Comparison of ENCODE assay signal across 23 cellular contexts in genomic region chr7:27438878-27439589, GRCh38.
"Had no signal": no experiment of that assay in that cellular context is flagged by ENCODE, and none has a peak within 500 bp of the region (broad histone marks: within the 10 kb centered on the region; RNA-seq: fewer than 3 reads in every experiment).

No MANE protein-coding gene starts in this region.

- H3K4me1 ChIP-seq: heart right ventricle, left ventricle myocardium inferior, lower lobe of right lung, psoas muscle, spleen, testis, tibial artery had no signal

- H3K4me3 ChIP-seq: dorsolateral prefrontal cortex, heart right ventricle, left ventricle myocardium inferior, lower lobe of right lung, ovary, psoas muscle, skin epidermis, spleen, testis, tibial artery had no signal

- DNase-seq: dorsolateral prefrontal cortex; effector CD4-positive, alpha-beta T cell; foreskin melanocyte; glutamatergic neuron; heart right ventricle; hippocampal formation; left cardiac atrium; left ventricle myocardium inferior; lower lobe of right lung; natural killer cell; occipital lobe; ovary; posterior cingulate gyrus; psoas muscle; right cardiac atrium; spleen; stimulated activated CD4-positive, alpha-beta T cell treated with anti-CD3 and anti-CD28 coated beads, Interleukin-4, amount 100 ng/mL, for 4 hours; stimulated activated naive CD8-positive, alpha-beta T cell treated with anti-CD3 and anti-CD28 coated beads, Interleukin-15, Interleukin-2, amounts not matched to agents 100 U/mL and 50 U/mL, for 24 hours; substantia nigra; testis; tibial artery had no signal

- H3K27ac ChIP-seq: dorsolateral prefrontal cortex, heart right ventricle, left ventricle myocardium inferior, lower lobe of right lung, ovary, psoas muscle, skin epidermis, spleen, testis, tibial artery had no signal

- H3K36me3 ChIP-seq: heart right ventricle, left ventricle myocardium inferior, lower lobe of right lung, ovary, spleen, tibial artery had no signal

- H3K27me3 ChIP-seq: ovary, spleen, testis, tibial artery had no signal

- ATAC-seq: heart right ventricle; left cardiac atrium; lower lobe of right lung; natural killer cell; psoas muscle; right cardiac atrium; stimulated activated memory B cell treated with anti-CD40 and anti-IgM and Interleukin-4, amounts not matched to agents 10 μg/mL and 1 μg/mL and 100 μg/mL, for 72 hours; stimulated activated naive CD8-positive, alpha-beta T cell treated with anti-CD3 and anti-CD28 coated beads, Interleukin-15, Interleukin-2, amounts not matched to agents 100 U/mL and 50 U/mL, for 24 hours had no signal

- H3K9me3 ChIP-seq: heart right ventricle, left ventricle myocardium inferior, lower lobe of right lung, ovary, psoas muscle, spleen, testis, tibial artery had no signal
